8 cellular contexts compared by ENCODE assay signal in the genomic region with DNA sequence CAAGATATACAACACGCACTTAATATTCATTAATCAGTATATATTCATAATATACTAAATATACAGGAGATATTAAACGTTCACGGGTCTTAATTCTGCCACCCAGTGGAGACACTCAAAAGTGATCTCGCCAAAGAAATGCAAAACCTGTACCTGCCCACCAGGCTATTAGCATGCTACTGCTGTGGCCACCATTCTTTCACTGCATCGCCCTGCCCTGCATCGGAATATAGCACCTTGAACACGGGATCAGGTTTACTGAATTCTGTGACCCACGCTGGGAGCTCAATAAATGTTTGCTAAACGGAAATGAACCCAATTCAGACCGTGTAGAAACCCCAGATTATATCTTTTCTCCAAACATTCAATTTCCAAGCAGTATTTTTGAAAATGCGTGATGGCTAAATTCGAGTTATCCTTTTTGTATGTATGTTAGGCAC.
DNase-seq lines count a peak whose midpoint lies in the region; ATAC-seq and TF ChIP-seq lines count a peak whose summit lies in the region.

No MANE protein-coding gene starts in this region.

- peak overlapping the region; percentile 96 for H3K27ac Mint-ChIP-seq in central memory CD8-positive, alpha-beta T cell (ENCODE audit: low read depth)

- H3K27me3 Mint-ChIP-seq in central memory CD8-positive, alpha-beta T cell, result no peaks in the 10 kb centered on the region

- TF ChIP-seq CTCF in WERI-Rb-1 (IDR thresholded peaks at IDR 0.05; ENCODE audit: low read depth, low read length), result peak; percentile 58

- peak overlapping the region; percentile 91 for H3K27ac ChIP-seq in WERI-Rb-1

- no peaks in the 10 kb centered on the region for H3K9me3 ChIP-seq in WERI-Rb-1 (ENCODE audit: severe bottlenecking)

- H3K36me3 Mint-ChIP-seq in central memory CD8-positive, alpha-beta T cell (ENCODE audit: insufficient read depth), result peaks cover 23% of the 10 kb centered on the region

- H3K4me3 ChIP-seq in WERI-Rb-1 (ENCODE audit: low read depth, low read length), result peak overlapping the region; percentile 87

- no peaks in the 10 kb centered on the region for H3K9me3 Mint-ChIP-seq in central memory CD8-positive, alpha-beta T cell

- H3K4me1 Mint-ChIP-seq in central memory CD8-positive, alpha-beta T cell, result peaks cover 48% of the 10 kb centered on the region

- H3K36me3 ChIP-seq in WERI-Rb-1, result no peaks in the 10 kb centered on the region

- H3K4me3 Mint-ChIP-seq in central memory CD8-positive, alpha-beta T cell, result peak overlapping the region; percentile 91

- ATAC-seq in HG02840 (IDR thresholded peaks at IDR 0.05; ENCODE audit: low FRiP score, unreplicated experiment), result peak; percentile 44
- ATAC-seq in central memory CD8-positive, alpha-beta T cell (replicated peaks; ENCODE audit: extremely low read depth, poor library complexity, severe bottlenecking), result peak; percentile 57

- H3K27me3 ChIP-seq in WERI-Rb-1 (ENCODE audit: insufficient read depth, low read depth, severe bottlenecking), result no peaks in the 10 kb centered on the region

- DNase-seq in activated gamma-delta T cell treated with Interleukin-2 at 50 U/mL for 16 hours (peak; percentile 52), activated gamma-delta T cell (lab: John Stamatoyannopoulos, UW) (no peak), NCI-H1105 treated with DMSO at 0.1 percent for 48 hours (lab: John Stamatoyannopoulos, UW) (peak; percentile 41), WERI-Rb-1 (peak; percentile 71), kidney glomerular epithelial cell (lab: John Stamatoyannopoulos, UW) (peak; percentile 61)
- peak; percentile 50 to 66 for DNase-seq in central memory CD8-positive, alpha-beta T cell (ENCODE audit: low spot score in 2 of 2)
- DNase-seq in stimulated activated CD4-positive, alpha-beta T cell treated with anti-CD3 and anti-CD28 coated beads, Interleukin-4, amount 100 ng/mL, for 1 hour, result peak; percentile 32
